18 cellular contexts compared by ENCODE assay signal in the genomic region with DNA sequence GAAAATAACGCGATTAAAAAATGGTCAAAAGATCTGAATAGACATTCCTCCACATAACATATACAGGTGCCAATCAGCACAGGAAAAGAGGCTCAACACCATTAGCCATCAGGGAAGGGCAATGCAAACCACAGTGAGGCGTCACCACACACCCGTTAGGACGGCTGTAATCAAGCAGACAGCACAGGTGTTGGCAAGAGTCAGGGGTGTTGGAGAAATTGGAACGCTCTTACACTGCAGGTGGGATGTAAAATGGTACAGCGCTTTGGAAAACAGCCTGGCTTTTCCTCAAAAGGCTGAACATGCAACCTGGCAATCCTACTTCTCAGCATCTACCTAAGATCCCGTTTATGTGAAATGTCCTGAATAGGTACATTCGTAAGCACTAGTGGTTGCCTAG.
"Had no signal": no experiment of that assay in that cellular context is flagged by ENCODE, and none has a peak within 500 bp of the region (broad histone marks: within the 10 kb centered on the region; RNA-seq: fewer than 3 reads in every experiment).

No MANE protein-coding gene starts in this region.

- ATAC-seq: esophagus mucosa; heart left ventricle; natural killer cell; stimulated activated effector memory CD8-positive, alpha-beta T cell treated with anti-CD3 and anti-CD28 coated beads, Interleukin-12 subunit alpha, Interleukin-12 subunit beta, amount 100 ng/mL, for 72 hours; stimulated activated naive CD8-positive, alpha-beta T cell treated with anti-CD3 and anti-CD28 coated beads, Interleukin-15, Interleukin-2, amounts not matched to agents 100 U/mL and 50 U/mL, for 24 hours had no signal

- FAIRE-seq: endometrium, frontal cortex, urothelium cell line had no signal

- DNase-seq: effector memory CD4-positive, alpha-beta T cell; heart left ventricle; hippocampal formation; natural killer cell; ovary; sigmoid colon; stimulated activated CD4-positive, alpha-beta T cell treated with anti-CD3 and anti-CD28 coated beads, Interleukin-4, amount 100 ng/mL, for 1 hour; stimulated activated CD8-positive, alpha-beta memory T cell treated with anti-CD3 and anti-CD28 coated beads, Interleukin-4, amount 100 ng/mL, for 48 hours; stimulated activated naive CD8-positive, alpha-beta T cell treated with anti-CD3 and anti-CD28 coated beads, Interleukin-15, Interleukin-2, amounts not matched to agents 100 U/mL and 50 U/mL, for 24 hours; thyroid gland had no signal

- H3K9me3 ChIP-seq: heart left ventricle, ovary, right atrium auricular region, sigmoid colon, suprapubic skin, thyroid gland had no signal

- H3K4me3 ChIP-seq: heart left ventricle, ovary, right atrium auricular region, sigmoid colon, skin epidermis, suprapubic skin, thyroid gland had no signal

- H3K27ac ChIP-seq: heart left ventricle, ovary, right atrium auricular region, sigmoid colon, skin epidermis, suprapubic skin, thyroid gland had no signal

- H3K27me3 ChIP-seq: ovary, right atrium auricular region, sigmoid colon, suprapubic skin, thyroid gland had no signal

- H3K36me3 ChIP-seq: ovary, thyroid gland had no signal
